In genomic region chr6:144879436-144879835, GRCh38 we compare ENCODE assay signal across 19 cellular contexts.
"Had no signal": no experiment of that assay in that cellular context is flagged by ENCODE, and none has a peak within 500 bp of the region (broad histone marks: within the 10 kb centered on the region; RNA-seq: fewer than 3 reads in every experiment).

No MANE protein-coding gene starts in this region.

- H3K4me3 ChIP-seq: breast epithelium, left lung, skin epidermis, tibial artery had no signal

- H3K27ac ChIP-seq: breast epithelium, epithelial cell of prostate, left lung, skin epidermis, tibial artery had no signal

- DNase-seq: activated B cell treated with CpG ODN at 0.5 μM for 24 hours; activated CD4-positive, alpha-beta T cell treated with anti-CD3 and anti-CD28 coated beads for 48 hours; activated CD8-positive, alpha-beta memory T cell treated with anti-CD3 and anti-CD28 coated beads, Interleukin-2, amount 50 U/mL, for 4 hours; activated CD8-positive, alpha-beta T cell treated with anti-CD3 and anti-CD28 coated beads, Interleukin-2, amount 10 ng/mL, durations not matched to agents 7 days and 5 days; activated gamma-delta T cell treated with Interleukin-2 at 50 U/mL for 16 hours; activated naive CD8-positive, alpha-beta T cell treated with anti-CD3 and anti-CD28 coated beads for 36 hours; activated T-cell treated with anti-CD3 and anti-CD28 coated beads, Interleukin-2, amount 50 U/mL, for 48 hours; anterior cingulate cortex; hippocampal formation; left lung; naive B cell; posterior cingulate gyrus; stimulated activated CD4-positive, alpha-beta T cell treated with anti-CD3 and anti-CD28 coated beads, Interleukin-15, amount 100 ng/mL, for 24 hours; stimulated activated CD4-positive, alpha-beta T cell treated with anti-CD3 and anti-CD28 coated beads, Interleukin-4, amount 100 ng/mL, for 1 hour; stimulated activated naive CD4-positive, alpha-beta T cell; tibial artery had no signal

- H3K36me3 ChIP-seq: breast epithelium, left lung, tibial artery had no signal

- H3K27me3 ChIP-seq: breast epithelium, left lung, tibial artery had no signal

- H3K4me1 ChIP-seq: breast epithelium, left lung, tibial artery had no signal

- H3K9me3 ChIP-seq: breast epithelium, left lung, tibial artery had no signal

- ATAC-seq: activated CD8-positive, alpha-beta T cell treated with anti-CD3 and anti-CD28 coated beads, Interleukin-2, amount 10 ng/mL, durations not matched to agents 7 days and 5 days; left lung had no signal
